16 cellular contexts compared by ENCODE assay signal in the genomic region with DNA sequence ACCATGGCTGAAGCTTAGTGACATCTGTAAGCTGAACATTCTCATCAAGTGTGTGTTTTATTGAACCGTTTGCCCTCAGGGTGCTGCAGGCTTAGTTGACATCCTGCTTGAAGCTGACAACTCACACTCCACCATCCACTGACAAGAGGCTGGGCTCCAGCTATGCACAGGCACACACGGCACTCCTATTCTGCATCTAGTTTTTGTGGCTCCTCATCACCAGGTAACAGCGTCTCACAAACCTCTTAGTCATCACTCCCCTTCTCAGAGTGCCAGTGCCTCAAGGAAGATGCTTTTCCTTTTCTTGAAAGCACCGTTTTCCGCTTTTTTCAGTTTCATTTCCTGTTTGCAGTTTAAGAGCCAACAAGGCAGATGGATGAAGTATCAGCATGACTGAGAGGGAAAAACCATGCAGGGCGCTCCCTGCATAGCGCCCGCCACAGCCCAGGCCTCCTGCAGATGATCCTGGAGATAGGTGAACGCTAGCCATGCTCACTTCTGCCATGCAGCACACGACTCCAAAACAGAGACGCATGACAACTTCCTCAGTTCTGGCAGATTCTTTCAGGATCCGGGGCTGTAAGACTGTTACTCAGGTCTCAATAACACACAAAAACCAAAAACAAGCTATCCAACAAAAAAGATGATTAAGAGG.
DNase-seq lines count a peak whose midpoint lies in the region; ATAC-seq and TF ChIP-seq lines count a peak whose summit lies in the region.
"Had no signal": no experiment of that assay in that cellular context is flagged by ENCODE, and none has a peak within 500 bp of the region (broad histone marks: within the 10 kb centered on the region; RNA-seq: fewer than 3 reads in every experiment).

No MANE protein-coding gene starts in this region.

- no peaks in the 10 kb centered on the region for H3K9me3 Mint-ChIP-seq in activated naive CD4-positive, alpha-beta T cell treated with anti-CD3 and anti-CD28 coated beads for 36 hours
- no peaks in the 10 kb centered on the region for H3K9me3 Mint-ChIP-seq in activated B cell treated with CpG ODN at 0.5 μM for 24 hours
- H3K9me3 Mint-ChIP-seq in stimulated activated naive CD8-positive, alpha-beta T cell treated with anti-CD3 and anti-CD28 coated beads, Interleukin-15, Interleukin-2, amounts not matched to agents 100 ng/mL and 50 ng/mL, for 24 hours, result no peaks in the 10 kb centered on the region

- H3K36me3 ChIP-seq in aorta (ENCODE audit: control insufficient read depth in 1 of 2, insufficient read depth in 2 of 2, low read length in 1 of 2), result no peaks in the 10 kb centered on the region
- H3K36me3 ChIP-seq: neutrophil, uterus had no signal

- no peak overlapping the region for H3K4me3 ChIP-seq in aorta (ENCODE audit: low read length in 2 of 2)
- H3K4me3 ChIP-seq: GM12878, skin epidermis, uterus had no signal

- WGBS in aorta, 2 donors, result 88 to 89% methylated on average over 12 of the region's 12 CpGs

- no peak overlapping the region for H3K4me3 Mint-ChIP-seq in activated naive CD4-positive, alpha-beta T cell treated with anti-CD3 and anti-CD28 coated beads for 36 hours
- H3K4me3 Mint-ChIP-seq in activated B cell treated with CpG ODN at 0.5 μM for 24 hours, result no peak overlapping the region
- peak overlapping the region; percentile 16 for H3K4me3 Mint-ChIP-seq in stimulated activated naive CD8-positive, alpha-beta T cell treated with anti-CD3 and anti-CD28 coated beads, Interleukin-15, Interleukin-2, amounts not matched to agents 100 ng/mL and 50 ng/mL, for 24 hours

- no peaks in the 10 kb centered on the region for H3K36me3 Mint-ChIP-seq in activated naive CD4-positive, alpha-beta T cell treated with anti-CD3 and anti-CD28 coated beads for 36 hours (ENCODE audit: low read depth)
- H3K36me3 Mint-ChIP-seq in activated B cell treated with CpG ODN at 0.5 μM for 24 hours (ENCODE audit: low read depth), result no peaks in the 10 kb centered on the region
- no peaks in the 10 kb centered on the region for H3K36me3 Mint-ChIP-seq in stimulated activated naive CD8-positive, alpha-beta T cell treated with anti-CD3 and anti-CD28 coated beads, Interleukin-15, Interleukin-2, amounts not matched to agents 100 ng/mL and 50 ng/mL, for 24 hours (ENCODE audit: low read depth)

- peak; percentile 26 for ATAC-seq in activated B cell treated with CpG ODN at 0.5 μM for 24 hours (ENCODE audit: low read depth)
- ATAC-seq in aorta (ENCODE audit: low FRiP score), result no peak
- ATAC-seq in HG02852 (IDR thresholded peaks at IDR 0.05; ENCODE audit: unreplicated experiment), result no peak
- ATAC-seq: GM12878 had no signal

- no peaks in the 10 kb centered on the region for H3K9me3 ChIP-seq in aorta (ENCODE audit: control insufficient read depth, low read length)
- H3K9me3 ChIP-seq: neutrophil, uterus had no signal

- peaks cover 65% of the 10 kb centered on the region for H3K4me1 Mint-ChIP-seq in activated naive CD4-positive, alpha-beta T cell treated with anti-CD3 and anti-CD28 coated beads for 36 hours (ENCODE audit: low read depth)
- H3K4me1 Mint-ChIP-seq in activated B cell treated with CpG ODN at 0.5 μM for 24 hours, result peaks cover 38% of the 10 kb centered on the region
- peaks cover 74% of the 10 kb centered on the region for H3K4me1 Mint-ChIP-seq in stimulated activated naive CD8-positive, alpha-beta T cell treated with anti-CD3 and anti-CD28 coated beads, Interleukin-15, Interleukin-2, amounts not matched to agents 100 ng/mL and 50 ng/mL, for 24 hours (ENCODE audit: low read depth)

- H3K27me3 Mint-ChIP-seq in activated naive CD4-positive, alpha-beta T cell treated with anti-CD3 and anti-CD28 coated beads for 36 hours (ENCODE audit: low read depth), result no peaks in the 10 kb centered on the region
- no peaks in the 10 kb centered on the region for H3K27me3 Mint-ChIP-seq in activated B cell treated with CpG ODN at 0.5 μM for 24 hours
- no peaks in the 10 kb centered on the region for H3K27me3 Mint-ChIP-seq in stimulated activated naive CD8-positive, alpha-beta T cell treated with anti-CD3 and anti-CD28 coated beads, Interleukin-15, Interleukin-2, amounts not matched to agents 100 ng/mL and 50 ng/mL, for 24 hours

- H3K27me3 ChIP-seq in aorta (ENCODE audit: control insufficient read depth in 1 of 2, insufficient read depth in 2 of 2, low read length in 1 of 2), result no peaks in the 10 kb centered on the region
- H3K27me3 ChIP-seq: uterus had no signal

- CTCF ChIA-PET in activated naive CD4-positive, alpha-beta T cell treated with anti-CD3 and anti-CD28 coated beads for 36 hours (lab: Charles Lee), result interaction anchor here (0.6 to 1.6 kb wide), 7 partner anchors 32 to 536 kb away, joined by 3 to 7 read pairs (median 4); no protein-coding TSS in a partner anchor
- CTCF ChIA-PET in activated B cell treated with CpG ODN at 0.5 μM for 24 hours (lab: Charles Lee), result no interaction called here

- POLR2A ChIA-PET in activated B cell treated with CpG ODN at 0.5 μM for 24 hours (lab: Charles Lee), result no interaction called here

- H3K27ac ChIP-seq in aorta (ENCODE audit: low read depth in 1 of 2, low read length in 2 of 2), result no peak overlapping the region
- H3K27ac ChIP-seq: HL-60, neutrophil, skin epidermis had no signal

- DNase-seq in activated naive CD4-positive, alpha-beta T cell treated with anti-CD3 and anti-CD28 coated beads for 36 hours, result peak; percentile 79
- DNase-seq in activated naive CD4-positive, alpha-beta T cell treated with Interleukin-2 at 50 U/mL for 16 hours, result no peak
- no peak for DNase-seq in activated B cell treated with CpG ODN at 0.5 μM for 24 hours
- peak; percentile 8 for DNase-seq in cerebellum (ENCODE audit: low spot score)
- no peak for DNase-seq in aorta
- no peak for DNase-seq in DMS114 treated with DMSO at 0.1 percent for 48 hours (lab: John Stamatoyannopoulos, UW; ENCODE audit: unreplicated experiment)
- DNase-seq: activated CD8-positive, alpha-beta memory T cell treated with anti-CD3 and anti-CD28 coated beads, Interleukin-2, amount 50 U/mL, for 48 hours; hypothalamus; T-helper 9 cell; uterus had no signal

- intact Hi-C loops in activated naive CD4-positive, alpha-beta T cell treated with anti-CD3 and anti-CD28 coated beads for 36 hours (cut with micrococcal nuclease), result loop anchor here (1.0 to 5.0 kb wide), 5 partner anchors 14 to 630 kb away; no protein-coding TSS in a partner anchor
- intact Hi-C loops in activated B cell treated with CpG ODN at 0.5 μM for 24 hours (cut with micrococcal nuclease) (loop anchor here (2.0 kb wide), 1 partner anchor 14 kb away; no protein-coding TSS in a partner anchor), aorta (cut with DNase I) (no loop called here)

- peaks cover 0 to 5% of the 10 kb centered on the region in 2 donors for H3K4me1 ChIP-seq in aorta (ENCODE audit: control insufficient read depth in 1 of 2, insufficient read depth in 2 of 2, low read length in 2 of 2)

- TF ChIP-seq CTCF in activated B cell treated with CpG ODN at 0.5 μM for 24 hours (IDR thresholded peaks at IDR 0.05), result no peak

- H3K27ac Mint-ChIP-seq in activated naive CD4-positive, alpha-beta T cell treated with anti-CD3 and anti-CD28 coated beads for 36 hours, result peak overlapping the region; percentile 73
- H3K27ac Mint-ChIP-seq in activated B cell treated with CpG ODN at 0.5 μM for 24 hours, result no peak overlapping the region
- peak overlapping the region; percentile 84 for H3K27ac Mint-ChIP-seq in stimulated activated naive CD8-positive, alpha-beta T cell treated with anti-CD3 and anti-CD28 coated beads, Interleukin-15, Interleukin-2, amounts not matched to agents 100 ng/mL and 50 ng/mL, for 24 hours

Comparison
In these comparisons a context has a peak if more than half of its experiments do, and no peak if none do; other contexts are left out.
1. DNase-seq: peak in activated naive CD4-positive, alpha-beta T cell treated with anti-CD3 and anti-CD28 coated beads for 36 hours (single experiment) and cerebellum (single experiment); none in activated naive CD4-positive, alpha-beta T cell treated with Interleukin-2 at 50 U/mL for 16 hours (single experiment), activated B cell treated with CpG ODN at 0.5 μM for 24 hours (single experiment), aorta (0 of 2) and DMS114 treated with DMSO at 0.1 percent for 48 hours (single experiment).
2. intact Hi-C loops: an anchor here in activated naive CD4-positive, alpha-beta T cell treated with anti-CD3 and anti-CD28 coated beads for 36 hours (1.0 to 5.0 kb wide) and activated B cell treated with CpG ODN at 0.5 μM for 24 hours (2.0 kb wide); none called in aorta.